ENCODE assay signal across 22 cellular contexts in genomic region chr13:80497007-80497406, GRCh38.
DNase-seq lines count a peak whose midpoint lies in the region; ATAC-seq, FAIRE-seq and TF ChIP-seq lines count a peak whose summit lies in the region.
"Had no signal": no experiment of that assay in that cellular context is flagged by ENCODE, and none has a peak within 500 bp of the region (broad histone marks: within the 10 kb centered on the region; RNA-seq: fewer than 3 reads in every experiment).

No MANE protein-coding gene starts in this region.

- peak; percentile 54 to 72 (median 63) for ATAC-seq in pancreas
- peak; percentile 44 for ATAC-seq in aorta (ENCODE audit: low FRiP score)
- ATAC-seq: A549, HCT116 had no signal

- 39 to 52% methylated on average over 2 of the region's 2 CpGs for WGBS in pancreas, 2 donors
- 46 to 65% methylated on average over 2 of the region's 2 CpGs for WGBS in aorta, 2 donors

- TF ChIP-seq CTCF in BE2C (IDR thresholded peaks at IDR 0.05; ENCODE audit: low read depth, low read length) (no peak), pancreas (IDR thresholded peaks at IDR 0.05) (no peak)

- H3K27ac ChIP-seq in pancreas: no peak overlapping the region
- H3K27ac ChIP-seq in aorta (ENCODE audit: low read depth in 1 of 2, low read length in 2 of 2): peak overlapping the region in 1 of 2 donors; percentile 36
- H3K27ac ChIP-seq: 22Rv1, A549, BLaER1, HL-60 had no signal

- no peaks in the 10 kb centered on the region for H3K27me3 ChIP-seq in BE2C
- no peaks in the 10 kb centered on the region for H3K27me3 ChIP-seq in pancreas
- H3K27me3 ChIP-seq in aorta (ENCODE audit: control insufficient read depth in 1 of 2, insufficient read depth in 2 of 2, low read length in 1 of 2): no peaks in the 10 kb centered on the region
- H3K27me3 ChIP-seq: BLaER1 had no signal

- no peaks in the 10 kb centered on the region for H3K9me3 ChIP-seq in BE2C
- no peaks in the 10 kb centered on the region for H3K9me3 ChIP-seq in pancreas
- H3K9me3 ChIP-seq in aorta (ENCODE audit: control insufficient read depth, low read length): no peaks in the 10 kb centered on the region
- H3K9me3 ChIP-seq: A549, BLaER1 had no signal

- peaks cover 25% of the 10 kb centered on the region for H3K4me1 ChIP-seq in BE2C
- H3K4me1 ChIP-seq in pancreas: peaks cover 0 to 3% (median 0%) of the 10 kb centered on the region in 3 donors
- H3K4me1 ChIP-seq in aorta (ENCODE audit: control insufficient read depth in 1 of 2, insufficient read depth in 2 of 2, low read length in 2 of 2): no peaks in the 10 kb centered on the region
- H3K4me1 ChIP-seq: A549, BLaER1 had no signal

- FAIRE-seq in pancreas (lab: Jason Lieb, UNC): no peak
- FAIRE-seq: A549, GM12892, GM18507 had no signal

- H3K36me3 ChIP-seq in BE2C (no peaks in the 10 kb centered on the region), pancreas (no peaks in the 10 kb centered on the region), aorta (ENCODE audit: control insufficient read depth in 1 of 2, insufficient read depth in 2 of 2, low read length in 1 of 2) (no peaks in the 10 kb centered on the region)
- H3K36me3 ChIP-seq: BLaER1 had no signal

- peak; percentile 12 for DNase-seq in NCI-H82 (lab: John Stamatoyannopoulos, UW)
- DNase-seq in NCI-H82 treated with DMSO at 0.1 percent for 48 hours (lab: John Stamatoyannopoulos, UW; ENCODE audit: unreplicated experiment): no peak
- peak; percentile 37 for DNase-seq in BE2C
- DNase-seq in pancreas: peak in 1 of 6 donors; percentile 7
- DNase-seq in aorta: no peak
- DNase-seq in NCI-H774 (lab: John Stamatoyannopoulos, UW): no peak
- no peak for DNase-seq in dedifferentiated amniotic fluid mesenchymal stem cell (ENCODE audit: extremely low spot score)
- DNase-seq: AML-193; CD4-positive, alpha-beta memory T cell; DMS153; DMS79; GDM1; GOT3; H7; HFFc6 had no signal

- intact Hi-C loops in pancreas (cut with DNase I): no loop called here
- intact Hi-C loops in aorta (cut with DNase I): no loop called here

- H3K4me3 ChIP-seq in BE2C (ENCODE audit: low read depth, low read length) (no peak overlapping the region), pancreas (no peak overlapping the region), aorta (ENCODE audit: low read length in 2 of 2) (no peak overlapping the region)
- H3K4me3 ChIP-seq: A549, BLaER1 had no signal

Comparison
In these comparisons a context has a peak if more than half of its experiments do, and no peak if none do; other contexts are left out.
1. DNase-seq: peak in NCI-H82 (single experiment) and BE2C (single experiment); none in NCI-H82 treated with DMSO at 0.1 percent for 48 hours (single experiment), aorta (0 of 2), NCI-H774 (single experiment) and dedifferentiated amniotic fluid mesenchymal stem cell (single experiment).